Comparison of ENCODE assay signal across 27 cellular contexts in genomic region chr11:92475824-92476223, GRCh38.
"Had no signal": no experiment of that assay in that cellular context is flagged by ENCODE, and none has a peak within 500 bp of the region (broad histone marks: within the 10 kb centered on the region; RNA-seq: fewer than 3 reads in every experiment).

No MANE protein-coding gene starts in this region.

- H3K36me3 ChIP-seq: gastroesophageal sphincter, heart left ventricle, left ventricle myocardium inferior, lower lobe of right lung, neural progenitor cell, ovary, spleen, thoracic aorta, tibial nerve, upper lobe of left lung, uterus had no signal

- H3K9me3 Mint-ChIP-seq: neural progenitor cell had no signal

- H3K9ac ChIP-seq: neural progenitor cell had no signal

- H3K27me3 Mint-ChIP-seq: natural killer cell treated with Interleukin-12 subunit alpha and Interleukin-12 subunit beta and Interleukin-15 and Interleukin-18, amount 100 ng/mL, for 72 hours; stimulated activated memory B cell treated with anti-CD40 and anti-IgM and Interleukin-4, amounts not matched to agents 10 μg/mL and 1 μg/mL and 100 μg/mL, for 72 hours had no signal

- H3K27ac Mint-ChIP-seq: naive B cell; natural killer cell treated with Interleukin-12 subunit alpha and Interleukin-12 subunit beta and Interleukin-15 and Interleukin-18, amount 100 ng/mL, for 72 hours; neural progenitor cell; stimulated activated memory B cell treated with anti-CD40 and anti-IgM and Interleukin-4, amounts not matched to agents 10 μg/mL and 1 μg/mL and 100 μg/mL, for 72 hours had no signal

- DNase-seq: cerebellar nuclear complex; dorsolateral prefrontal cortex; effector CD4-positive, alpha-beta T cell; foreskin fibroblast; heart left ventricle; kidney; left ventricle myocardium inferior; lower lobe of right lung; naive B cell; nucleus accumbens; ovary; posterior cingulate gyrus; psoas muscle; right cardiac atrium; spleen; stimulated activated CD4-positive, alpha-beta T cell treated with anti-CD3 and anti-CD28 coated beads, Interleukin-4, amount 100 ng/mL, for 4 hours; stimulated activated naive CD8-positive, alpha-beta T cell treated with anti-CD3 and anti-CD28 coated beads, Interleukin-15, Interleukin-2, amounts not matched to agents 100 U/mL and 50 U/mL, for 24 hours; upper lobe of left lung; uterus had no signal

- H3K9me3 ChIP-seq: gastroesophageal sphincter, left ventricle myocardium inferior, lower lobe of right lung, ovary, psoas muscle, spleen, thoracic aorta, tibial nerve, upper lobe of left lung, uterus had no signal

- H3K4me3 ChIP-seq: dorsolateral prefrontal cortex, gastroesophageal sphincter, heart left ventricle, hepatocyte, left ventricle myocardium inferior, lower lobe of right lung, neural progenitor cell, ovary, psoas muscle, skin epidermis, spleen, thoracic aorta, tibial nerve, upper lobe of left lung, uterus had no signal

- H3K4me3 Mint-ChIP-seq: naive B cell; natural killer cell treated with Interleukin-12 subunit alpha and Interleukin-12 subunit beta and Interleukin-15 and Interleukin-18, amount 100 ng/mL, for 72 hours; neural progenitor cell; stimulated activated memory B cell treated with anti-CD40 and anti-IgM and Interleukin-4, amounts not matched to agents 10 μg/mL and 1 μg/mL and 100 μg/mL, for 72 hours had no signal

- H3K79me2 ChIP-seq: hepatocyte had no signal

- H3K36me3 Mint-ChIP-seq: naive B cell; natural killer cell treated with Interleukin-12 subunit alpha and Interleukin-12 subunit beta and Interleukin-15 and Interleukin-18, amount 100 ng/mL, for 72 hours; stimulated activated memory B cell treated with anti-CD40 and anti-IgM and Interleukin-4, amounts not matched to agents 10 μg/mL and 1 μg/mL and 100 μg/mL, for 72 hours had no signal

- H3K4me1 ChIP-seq: gastroesophageal sphincter, heart left ventricle, left ventricle myocardium inferior, lower lobe of right lung, psoas muscle, spleen, tibial nerve, upper lobe of left lung, uterus had no signal

- H3K27me3 ChIP-seq: dorsolateral prefrontal cortex, gastroesophageal sphincter, heart left ventricle, hepatocyte, neural progenitor cell, ovary, spleen, tibial nerve, upper lobe of left lung, uterus had no signal

- H3K4me1 Mint-ChIP-seq: naive B cell; stimulated activated memory B cell treated with anti-CD40 and anti-IgM and Interleukin-4, amounts not matched to agents 10 μg/mL and 1 μg/mL and 100 μg/mL, for 72 hours had no signal

- ATAC-seq: gastroesophageal sphincter; heart left ventricle; lower lobe of right lung; natural killer cell treated with Interleukin-12 subunit alpha and Interleukin-12 subunit beta and Interleukin-15 and Interleukin-18, amount 100 ng/mL, for 72 hours; psoas muscle; right cardiac atrium; stimulated activated memory B cell treated with anti-CD40 and anti-IgM and Interleukin-4, amounts not matched to agents 10 μg/mL and 1 μg/mL and 100 μg/mL, for 72 hours; stimulated activated naive CD8-positive, alpha-beta T cell treated with anti-CD3 and anti-CD28 coated beads, Interleukin-15, Interleukin-2, amounts not matched to agents 100 U/mL and 50 U/mL, for 24 hours had no signal

- H3K27ac ChIP-seq: dorsolateral prefrontal cortex, gastroesophageal sphincter, heart left ventricle, hepatocyte, left ventricle myocardium inferior, lower lobe of right lung, neural progenitor cell, ovary, psoas muscle, skin epidermis, spleen, thoracic aorta, tibial nerve, upper lobe of left lung, uterus had no signal

- H3K4me2 ChIP-seq: hepatocyte, neural progenitor cell had no signal

- H2AFZ ChIP-seq: hepatocyte, neural progenitor cell had no signal
